Comparison of ENCODE assay signal across 8 cellular contexts in the genomic region with DNA sequence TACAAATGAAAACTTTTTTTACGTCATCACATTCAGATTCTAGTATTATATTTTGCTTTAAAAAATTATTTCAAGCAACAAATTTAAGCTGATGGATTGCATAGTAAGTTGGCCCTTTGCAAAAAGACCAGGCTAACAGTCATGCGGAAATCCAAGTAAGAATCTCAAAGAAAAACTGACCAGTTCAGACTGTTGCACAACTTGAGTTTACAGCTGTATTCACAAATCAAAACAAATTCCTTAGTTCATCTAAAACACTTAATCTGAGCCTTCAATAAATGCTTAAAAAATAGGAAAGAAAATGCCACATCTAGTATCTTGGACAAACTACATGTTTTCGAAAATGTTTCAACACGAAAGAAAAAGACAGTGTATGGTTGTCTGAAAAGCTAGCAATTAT. TPM values are rescaled to one million over a fixed set of nuclear protein-coding genes. Genes with fewer than 3 reads are reported as not detected.
DNase-seq lines count a peak whose midpoint lies in the region; TF ChIP-seq lines count a peak whose summit lies in the region.

No MANE protein-coding gene starts in this region.

- peak overlapping the region; percentile 95 to 99 (median 97) for H3K27ac Mint-ChIP-seq in nephron

- H3K4me1 Mint-ChIP-seq in nephron, result peaks cover 36% of the 10 kb centered on the region

- H3K36me3 ChIP-seq in BE2C (peaks cover 42% of the 10 kb centered on the region), MG63 (peaks cover 44% of the 10 kb centered on the region)
- H3K36me3 ChIP-seq in effector memory CD4-positive, alpha-beta T cell (ENCODE audit: control insufficient read depth, insufficient read depth, low read length), result peaks cover 35% of the 10 kb centered on the region

- H3K4me3 ChIP-seq in BE2C (ENCODE audit: low read depth, low read length) (peak overlapping the region; percentile 81), MG63 (peak overlapping the region; percentile 88)
- H3K4me3 ChIP-seq in effector memory CD4-positive, alpha-beta T cell (ENCODE audit: insufficient read depth, low read depth, low read length, poor library complexity, severe bottlenecking), result peak overlapping the region; percentile 80

- H3K36me3 Mint-ChIP-seq in nephron (ENCODE audit: low read depth), result peaks cover 45% of the 10 kb centered on the region

- H3K9me3 Mint-ChIP-seq in nephron, result no peaks in the 10 kb centered on the region

- peak overlapping the region; percentile 96 to 100 (median 99) for H3K4me3 Mint-ChIP-seq in nephron

- no peak for DNase-seq in BE2C
- no peak for DNase-seq in MG63
- no peak for DNase-seq in effector memory CD4-positive, alpha-beta T cell
- DNase-seq in cerebellar cortex (ENCODE audit: low spot score), result no peak
- no peak for DNase-seq in NCI-H128 (lab: John Stamatoyannopoulos, UW; ENCODE audit: unreplicated experiment)
- no peak for DNase-seq in GOT3 (lab: John Stamatoyannopoulos, UW)
- no peak for DNase-seq in dedifferentiated amniotic fluid mesenchymal stem cell (ENCODE audit: extremely low spot score)

- H3K27me3 ChIP-seq in BE2C (no peaks in the 10 kb centered on the region), MG63 (no peaks in the 10 kb centered on the region)
- no peaks in the 10 kb centered on the region for H3K27me3 ChIP-seq in effector memory CD4-positive, alpha-beta T cell (replicated peaks; ENCODE audit: control insufficient read depth, insufficient read depth, low read length, poor library complexity, severe bottlenecking)

- no peak for TF ChIP-seq CTCF in BE2C (IDR thresholded peaks at IDR 0.05; ENCODE audit: low read depth, low read length)
- no peak for TF ChIP-seq CTCF in nephron (IDR thresholded peaks at IDR 0.05; ENCODE audit: unreplicated experiment in 3 of 3)

- no peaks in the 10 kb centered on the region for H3K27me3 Mint-ChIP-seq in nephron (ENCODE audit: low read depth)

- H3K4me1 ChIP-seq in BE2C, result no peaks in the 10 kb centered on the region
- peaks cover 19% of the 10 kb centered on the region for H3K4me1 ChIP-seq in effector memory CD4-positive, alpha-beta T cell (ENCODE audit: control insufficient read depth, insufficient read depth, low read length, poor library complexity, severe bottlenecking)

- no peaks in the 10 kb centered on the region for H3K9me3 ChIP-seq in BE2C
- no peaks in the 10 kb centered on the region for H3K9me3 ChIP-seq in MG63
- H3K9me3 ChIP-seq in effector memory CD4-positive, alpha-beta T cell (ENCODE audit: control insufficient read depth, low read length), result no peaks in the 10 kb centered on the region

- peak overlapping the region; percentile 93 for H3K27ac ChIP-seq in effector memory CD4-positive, alpha-beta T cell (ENCODE audit: insufficient read depth, low read length, poor library complexity, severe bottlenecking)

RNA-seq across cellular contexts. Expression of gene CCDC59, which starts 0.8 kb away (rescaled TPM):
- polyA plus RNA-seq in BE2C (2012; ENCODE audit: insufficient read depth, insufficient read length, low read depth), result 102 TPM
- 54.6 and 142 TPM in 2 replicates for total RNA-seq in MG63 (2014; rRNA removed; shearing (Covaris generic); ENCODE audit: low replicate concordance)

RNA-seq across cellular contexts. Expression of gene METTL25, which starts 1.0 kb away (rescaled TPM):
- 1.6 TPM for polyA plus RNA-seq in BE2C (2012; ENCODE audit: insufficient read depth, insufficient read length, low read depth)
- total RNA-seq in MG63 (2014; rRNA removed; shearing (Covaris generic); ENCODE audit: low replicate concordance), result 3.1 and 4.0 TPM in 2 replicates
